Comparison of ENCODE assay signal across 13 cellular contexts in genomic region chr14:94100847-94101246, GRCh38. TPM values are rescaled to one million over a fixed set of nuclear protein-coding genes. Genes with fewer than 3 reads are reported as not detected.
DNase-seq lines count a peak whose midpoint lies in the region; ATAC-seq and TF ChIP-seq lines count a peak whose summit lies in the region.
"Had no signal": no experiment of that assay in that cellular context is flagged by ENCODE, and none has a peak within 500 bp of the region (broad histone marks: within the 10 kb centered on the region; RNA-seq: fewer than 3 reads in every experiment).

No MANE protein-coding gene starts in this region.

- POLR2A ChIA-PET in RWPE1 (lab: Yijun Ruan, JAX; ENCODE audit: low non-redundant PET), result no interaction called here
- POLR2A ChIA-PET in activated CD8-positive, alpha-beta T cell treated with anti-CD3 and anti-CD28 coated beads, Interleukin-2, amount 10 ng/mL, durations not matched to agents 7 days and 5 days (lab: Charles Lee), result interaction anchor here (0.6 kb wide), 1 partner anchor 9 kb away, joined by 4 read pairs; no protein-coding TSS in a partner anchor
- POLR2A ChIA-PET in naive thymus-derived CD8-positive, alpha-beta T cell (lab: Charles Lee), result no interaction called here

- DNase-seq in ELR (ENCODE audit: low read depth), result peak; percentile 90
- DNase-seq in RWPE1 (ENCODE audit: low spot score), result peak; percentile 31
- peak; percentile 80 for DNase-seq in fibroblast of peridontal ligament (ENCODE audit: extremely low read depth)
- no peak for DNase-seq in sciatic nerve (ENCODE audit: low spot score)
- DNase-seq in activated CD8-positive, alpha-beta T cell treated with anti-CD3 and anti-CD28 coated beads, Interleukin-2, amount 10 ng/mL, durations not matched to agents 7 days and 5 days, result no peak
- no peak for DNase-seq in naive thymus-derived CD8-positive, alpha-beta T cell
- DNase-seq: activated T-cell treated with anti-CD3 and anti-CD28 coated beads, Interleukin-2, amount 50 U/mL, for 1 hour; KG1 had no signal

- no peak overlapping the region for H3K4me3 Mint-ChIP-seq in activated CD8-positive, alpha-beta T cell treated with anti-CD3 and anti-CD28 coated beads, Interleukin-2, amount 10 ng/mL, durations not matched to agents 7 days and 5 days
- H3K4me3 Mint-ChIP-seq in naive thymus-derived CD8-positive, alpha-beta T cell, result no peak overlapping the region

- no peaks in the 10 kb centered on the region for H3K27me3 Mint-ChIP-seq in activated CD8-positive, alpha-beta T cell treated with anti-CD3 and anti-CD28 coated beads, Interleukin-2, amount 10 ng/mL, durations not matched to agents 7 days and 5 days (ENCODE audit: low read depth)
- H3K27me3 Mint-ChIP-seq in naive thymus-derived CD8-positive, alpha-beta T cell, result no peaks in the 10 kb centered on the region

- no peaks in the 10 kb centered on the region for H3K4me1 Mint-ChIP-seq in activated CD8-positive, alpha-beta T cell treated with anti-CD3 and anti-CD28 coated beads, Interleukin-2, amount 10 ng/mL, durations not matched to agents 7 days and 5 days (ENCODE audit: low read depth)
- H3K4me1 Mint-ChIP-seq in naive thymus-derived CD8-positive, alpha-beta T cell, result peaks cover 0 to 5% (median 0%) of the 10 kb centered on the region in 4 donors

- TF ChIP-seq CTCF in RWPE1 (conservative IDR thresholded peaks at IDR 0.05; ENCODE audit: low read depth), result no peak

- H3K36me3 Mint-ChIP-seq in activated CD8-positive, alpha-beta T cell treated with anti-CD3 and anti-CD28 coated beads, Interleukin-2, amount 10 ng/mL, durations not matched to agents 7 days and 5 days (ENCODE audit: low read depth), result peaks cover 6% of the 10 kb centered on the region
- H3K36me3 Mint-ChIP-seq in naive thymus-derived CD8-positive, alpha-beta T cell, result peaks cover 0 to 5% (median 0%) of the 10 kb centered on the region in 3 donors

- intact Hi-C loops in sciatic nerve (cut with DNase I), result no loop called here

- H3K27ac ChIP-seq in RWPE1, result no peak overlapping the region
- H3K27ac ChIP-seq: ascending aorta, neutrophil, VCaP had no signal

- CTCF ChIA-PET in RWPE1 (lab: Yijun Ruan, JAX), result interaction anchor here (0.5 kb wide), 1 partner anchor 99 kb away, joined by 3 read pairs; no protein-coding TSS in a partner anchor
- CTCF ChIA-PET in activated CD8-positive, alpha-beta T cell treated with anti-CD3 and anti-CD28 coated beads, Interleukin-2, amount 10 ng/mL, durations not matched to agents 7 days and 5 days (lab: Charles Lee), result no interaction called here

- peak; percentile 47 for ATAC-seq in sciatic nerve
- ATAC-seq in GM21423 (IDR thresholded peaks at IDR 0.05; ENCODE audit: unreplicated experiment), result no peak
- ATAC-seq in activated CD8-positive, alpha-beta T cell treated with anti-CD3 and anti-CD28 coated beads, Interleukin-2, amount 10 ng/mL, durations not matched to agents 7 days and 5 days, result no peak
- ATAC-seq in naive thymus-derived CD8-positive, alpha-beta T cell, result no peak
- no peak for ATAC-seq in GM19351 (IDR thresholded peaks at IDR 0.05; ENCODE audit: unreplicated experiment)

- H3K27ac Mint-ChIP-seq in activated CD8-positive, alpha-beta T cell treated with anti-CD3 and anti-CD28 coated beads, Interleukin-2, amount 10 ng/mL, durations not matched to agents 7 days and 5 days, result no peak overlapping the region
- no peak overlapping the region for H3K27ac Mint-ChIP-seq in naive thymus-derived CD8-positive, alpha-beta T cell

- no peaks in the 10 kb centered on the region for H3K9me3 Mint-ChIP-seq in activated CD8-positive, alpha-beta T cell treated with anti-CD3 and anti-CD28 coated beads, Interleukin-2, amount 10 ng/mL, durations not matched to agents 7 days and 5 days (ENCODE audit: insufficient read depth)
- H3K9me3 Mint-ChIP-seq in naive thymus-derived CD8-positive, alpha-beta T cell, result no peaks in the 10 kb centered on the region

RNA-seq across cellular contexts. Expression of gene IFI27, which starts 9.7 kb away (rescaled TPM):
- 219 TPM for total RNA-seq in sciatic nerve
- total RNA-seq in activated CD8-positive, alpha-beta T cell treated with anti-CD3 and anti-CD28 coated beads, Interleukin-2, amount 10 ng/mL, durations not matched to agents 7 days and 5 days, result 100 to 1,000 TPM; 116 to 129 TPM
- 1 to 10 TPM in 1 of 2 experiments, not detected in 1; 1.8 TPM for total RNA-seq in naive thymus-derived CD8-positive, alpha-beta T cell
- not detected for polyA plus RNA-seq in naive thymus-derived CD8-positive, alpha-beta T cell

RNA-seq across cellular contexts. Expression of gene IFI27L1, which starts 19.7 kb away (rescaled TPM):
- total RNA-seq in sciatic nerve, result 20.5 TPM
- 10 to 100 TPM; 34.7 to 41.3 TPM for total RNA-seq in activated CD8-positive, alpha-beta T cell treated with anti-CD3 and anti-CD28 coated beads, Interleukin-2, amount 10 ng/mL, durations not matched to agents 7 days and 5 days
- total RNA-seq in naive thymus-derived CD8-positive, alpha-beta T cell, result 1 to 10 TPM; 6.9 to 8.4 TPM
- polyA plus RNA-seq in naive thymus-derived CD8-positive, alpha-beta T cell, result 1 to 10 TPM; 4.3 to 7.9 (median 6.6) TPM
- total RNA-seq: ascending aorta had no signal

RNA-seq across cellular contexts. Expression of gene DDX24, which starts 19.8 kb away (rescaled TPM):
- total RNA-seq in sciatic nerve, result 181 TPM
- 100 to 1,000 TPM; 172 to 184 TPM for total RNA-seq in activated CD8-positive, alpha-beta T cell treated with anti-CD3 and anti-CD28 coated beads, Interleukin-2, amount 10 ng/mL, durations not matched to agents 7 days and 5 days
- 100 to 1,000 TPM; 315 to 319 TPM for total RNA-seq in naive thymus-derived CD8-positive, alpha-beta T cell
- 100 to 1,000 TPM; 185 to 274 (median 244) TPM for polyA plus RNA-seq in naive thymus-derived CD8-positive, alpha-beta T cell

RNA-seq across cellular contexts. Expression of gene IFI27L2, which starts 28.6 kb away (rescaled TPM):
- 85.4 TPM for total RNA-seq in sciatic nerve
- 10 to 100 TPM; 65.2 to 74.6 TPM for total RNA-seq in activated CD8-positive, alpha-beta T cell treated with anti-CD3 and anti-CD28 coated beads, Interleukin-2, amount 10 ng/mL, durations not matched to agents 7 days and 5 days
- 10 to 100 TPM; 27.5 to 29.5 TPM for total RNA-seq in naive thymus-derived CD8-positive, alpha-beta T cell
- 10 to 100 TPM; 59.3 to 86.5 (median 64.2) TPM for polyA plus RNA-seq in naive thymus-derived CD8-positive, alpha-beta T cell

Comparison
In these comparisons a context has a peak if more than half of its experiments do, and no peak if none do; other contexts are left out.
1. DNase-seq: peak in ELR (single experiment), RWPE1 (single experiment) and fibroblast of peridontal ligament (single experiment); none in sciatic nerve (single experiment), activated CD8-positive, alpha-beta T cell treated with anti-CD3 and anti-CD28 coated beads, Interleukin-2, amount 10 ng/mL, durations not matched to agents 7 days and 5 days (single experiment) and naive thymus-derived CD8-positive, alpha-beta T cell (0 of 10).
2. RNA of gene IFI27, which starts 9.7 kb away (total RNA-seq): 219 TPM in sciatic nerve (single experiment) and 116 to 129 TPM in activated CD8-positive, alpha-beta T cell treated with anti-CD3 and anti-CD28 coated beads, Interleukin-2, amount 10 ng/mL, durations not matched to agents 7 days and 5 days; 1.8 TPM in naive thymus-derived CD8-positive, alpha-beta T cell; every median in the first group is over 10 times any median in the second.